ENCODE assay signal across 13 cellular contexts in genomic region chr17:41813699-41814124, GRCh38. TPM values are rescaled to one million over a fixed set of nuclear protein-coding genes. Genes with fewer than 3 reads are reported as not detected.
DNase-seq lines count a peak whose midpoint lies in the region; ATAC-seq, FAIRE-seq and TF ChIP-seq lines count a peak whose summit lies in the region.
"Had no signal": no experiment of that assay in that cellular context is flagged by ENCODE, and none has a peak within 500 bp of the region (broad histone marks: within the 10 kb centered on the region; RNA-seq: fewer than 3 reads in every experiment).

No MANE protein-coding gene starts in this region.

- H3K9me1 ChIP-seq in endothelial cell of umbilical vein (replicated peaks; ENCODE audit: control insufficient read depth, extremely low read depth, insufficient read depth, low read length), result no peaks in the 10 kb centered on the region

- H3K4me2 ChIP-seq in BLaER1 (peak overlapping the region; percentile 98), Loucy (ENCODE audit: low read depth, low read length, poor library complexity, severe bottlenecking) (peak overlapping the region; percentile 99), endothelial cell of umbilical vein (ENCODE audit: insufficient read depth, low read length) (peak overlapping the region; percentile 80), neural progenitor cell (peak overlapping the region; percentile 97)

- peaks cover 9% of the 10 kb centered on the region for H3K27me3 Mint-ChIP-seq in neural progenitor cell (ENCODE audit: insufficient read depth, low read depth)

- no peak overlapping the region for H3K9ac ChIP-seq in BLaER1
- no peak overlapping the region for H3K9ac ChIP-seq in Loucy (ENCODE audit: low read depth, low read length, poor library complexity, severe bottlenecking)
- peak overlapping the region; percentile 5 for H3K9ac ChIP-seq in endothelial cell of umbilical vein (replicated peaks; ENCODE audit: extremely low read depth, insufficient read depth, low read length)
- peak overlapping the region; percentile 72 for H3K9ac ChIP-seq in neural progenitor cell

- ATAC-seq in HG02885 (IDR thresholded peaks at IDR 0.05; ENCODE audit: poor library complexity, unreplicated experiment), result no peak
- ATAC-seq in GM21367 (IDR thresholded peaks at IDR 0.05; ENCODE audit: unreplicated experiment), result no peak

- H3K27ac Mint-ChIP-seq in neural progenitor cell, result peak overlapping the region; percentile 97

- POLR2A ChIA-PET in endothelial cell of umbilical vein (lab: Charles Lee), result interaction anchor here (0.6 kb wide), 1 partner anchor 12 kb away, joined by 4 read pairs; no protein-coding TSS in a partner anchor

- H3K79me2 ChIP-seq in Loucy (ENCODE audit: insufficient read depth, low read length) (peaks cover 11% of the 10 kb centered on the region), endothelial cell of umbilical vein (ENCODE audit: control insufficient read depth, insufficient read depth, low read length) (peaks cover 31% of the 10 kb centered on the region), neural progenitor cell (ENCODE audit: low read depth) (peaks cover 68% of the 10 kb centered on the region)

- H3K9me3 Mint-ChIP-seq in neural progenitor cell, result no peaks in the 10 kb centered on the region

- CTCF ChIA-PET in endothelial cell of umbilical vein (lab: Charles Lee), result interaction anchor here (1.0 kb wide), 2 partner anchors 12 to 51 kb away, joined by 3 to 4 read pairs; partner anchors contain the start of gene KLHL11

- FAIRE-seq in endothelial cell of umbilical vein (lab: Jason Lieb, UNC), result no peak

- H3K36me3 ChIP-seq in BLaER1, result peaks cover 6% of the 10 kb centered on the region; the same call in 1 of the 2 replicates
- no peaks in the 10 kb centered on the region for H3K36me3 ChIP-seq in Loucy (ENCODE audit: insufficient read depth, low read length)
- peaks cover 0 to 7% of the 10 kb centered on the region in 2 experiments for H3K36me3 ChIP-seq in endothelial cell of umbilical vein (ENCODE audit: control insufficient read depth in 2 of 2, extremely low read depth in 1 of 2, insufficient read depth in 2 of 2, low read length in 2 of 2)
- H3K36me3 ChIP-seq in neural progenitor cell, result no peaks in the 10 kb centered on the region

- no peak for TF ChIP-seq POLR2A in endothelial cell of umbilical vein (IDR thresholded peaks at IDR 0.05; ENCODE audit: low read depth, low read length)

- H2AFZ ChIP-seq in Loucy (ENCODE audit: low read length) (no peak overlapping the region), endothelial cell of umbilical vein (ENCODE audit: low read depth, low read length) (no peak overlapping the region), neural progenitor cell (replicated peaks) (no peak overlapping the region)

- peaks cover 24% of the 10 kb centered on the region for H3K36me3 Mint-ChIP-seq in neural progenitor cell

- H3F3A ChIP-seq in Loucy (ENCODE audit: low read depth), result no peaks in the 10 kb centered on the region
- peaks cover 20% of the 10 kb centered on the region for H3F3A ChIP-seq in neural progenitor cell (ENCODE audit: low read depth)

- no peaks in the 10 kb centered on the region for H3K9me2 ChIP-seq in Loucy (replicated peaks; ENCODE audit: low read depth, low read length)

- H4K20me1 ChIP-seq in BLaER1, result no peaks in the 10 kb centered on the region
- H4K20me1 ChIP-seq in Loucy (ENCODE audit: insufficient read depth, low read length, poor library complexity, severe bottlenecking), result no peaks in the 10 kb centered on the region
- no peaks in the 10 kb centered on the region for H4K20me1 ChIP-seq in endothelial cell of umbilical vein (replicated peaks; ENCODE audit: control insufficient read depth, extremely low read depth, insufficient read depth, low read length)
- H4K20me1 ChIP-seq in neural progenitor cell (ENCODE audit: low read depth), result peaks cover 13% of the 10 kb centered on the region

- H3K27me3 ChIP-seq in BLaER1, result no peaks in the 10 kb centered on the region
- H3K27me3 ChIP-seq in Loucy (ENCODE audit: insufficient read depth, low read length, poor library complexity, severe bottlenecking), result no peaks in the 10 kb centered on the region
- H3K27me3 ChIP-seq in endothelial cell of umbilical vein (ENCODE audit: control insufficient read depth in 2 of 2, insufficient read depth in 2 of 2, low read length in 2 of 2), result no peaks in the 10 kb centered on the region
- H3K27me3 ChIP-seq in neural progenitor cell, result no peaks in the 10 kb centered on the region

- H3K4me3 ChIP-seq in BLaER1 (no peak overlapping the region), Loucy (ENCODE audit: low read length, poor library complexity, severe bottlenecking) (peak overlapping the region; percentile 83), endothelial cell of umbilical vein (replicated peaks in 1 of 3; ENCODE audit: insufficient read depth in 1 of 3, low read depth in 1 of 3, low read length in 3 of 3) (peak overlapping the region; percentile 51 to 81 (median 78)), neural progenitor cell (peak overlapping the region; percentile 85)

- H3K4me3 Mint-ChIP-seq in neural progenitor cell, result peak overlapping the region; percentile 95

- BruUV-seq in endothelial cell of umbilical vein (replicated peaks; lab: Mats Ljungman, UMichigan), result no TSS peak

- no peaks in the 10 kb centered on the region for H3K9me3 ChIP-seq in BLaER1
- H3K9me3 ChIP-seq in Loucy (ENCODE audit: insufficient read depth, low read depth, low read length), result no peaks in the 10 kb centered on the region
- H3K9me3 ChIP-seq in endothelial cell of umbilical vein (replicated peaks; ENCODE audit: control insufficient read depth, insufficient read depth, low read length), result no peaks in the 10 kb centered on the region
- H3K9me3 ChIP-seq in neural progenitor cell (ENCODE audit: low read depth), result no peaks in the 10 kb centered on the region

- dilution Hi-C loops in endothelial cell of umbilical vein (cut with MboI; ENCODE audit: extremely low pct_ligation_motif_present, low sequenced_read_pairs), result no loop called here

- TF ChIP-seq CTCF in Loucy (conservative IDR thresholded peaks at IDR 0.05; ENCODE audit: low read length) (no peak), endothelial cell of umbilical vein (IDR thresholded peaks at IDR 0.05; ENCODE audit: extremely low read depth in 1 of 2, insufficient read depth in 1 of 2, low read depth in 1 of 2, low read length in 2 of 2) (no peak), neural progenitor cell (IDR thresholded peaks at IDR 0.05) (no peak)

- H3K27ac ChIP-seq in BLaER1 (no peak overlapping the region), endothelial cell of umbilical vein (ENCODE audit: insufficient read depth, low read depth, low read length) (no peak overlapping the region), neural progenitor cell (no peak overlapping the region)

- H3K4me1 ChIP-seq in BLaER1 (peaks cover 48% of the 10 kb centered on the region), Loucy (ENCODE audit: insufficient read depth, low read length, poor library complexity, severe bottlenecking) (peaks cover 32% of the 10 kb centered on the region), endothelial cell of umbilical vein (ENCODE audit: control insufficient read depth, extremely low read depth, insufficient read depth, low read length) (peaks cover 26% of the 10 kb centered on the region), neural progenitor cell (peaks cover 24% of the 10 kb centered on the region)

- intact Hi-C loops in endothelial cell of umbilical vein (cut with micrococcal nuclease), result loop anchor here (5.0 kb wide), 1 partner anchor 144 kb away; no protein-coding TSS in a partner anchor

- DNase-seq in endothelial cell of umbilical vein (ENCODE audit: low read depth, low spot score) (no peak), neural progenitor cell (ENCODE audit: low spot score) (no peak), KG1 (lab: John Stamatoyannopoulos, UW) (no peak), kidney glomerular epithelial cell (lab: John Stamatoyannopoulos, UW) (no peak)
- DNase-seq: amniotic stem cell; NCI-H2081 treated with DMSO at 0.1 percent for 48 hours; stimulated activated CD4-positive, alpha-beta T cell treated with anti-CD3 and anti-CD28 coated beads, Interleukin-4, amount 100 ng/mL, for 1 hour; T1000 had no signal

- peaks cover 28% of the 10 kb centered on the region for H3K4me1 Mint-ChIP-seq in neural progenitor cell

RNA-seq across cellular contexts. Expression of gene FKBP10, which starts 0.9 kb away (rescaled TPM):
- total RNA-seq in endothelial cell of umbilical vein (163 and 168 TPM in 2 replicates), neural progenitor cell (ENCODE audit: low replicate concordance) (108 and 231 TPM in 2 replicates)
- 377 and 431 TPM in 2 replicates for polyA plus RNA-seq in endothelial cell of umbilical vein
- polyA plus RNA-seq in endothelial cell of umbilical vein (2011; cell fraction: cytosol; rRNA removed), result 210 and 266 TPM in 2 replicates
- polyA plus RNA-seq in endothelial cell of umbilical vein (2011; cell fraction: nucleus; rRNA removed), result 701 and 710 TPM in 2 replicates
- 227 and 335 TPM in 2 replicates for polyA plus RNA-seq in endothelial cell of umbilical vein (2012)
- polyA minus RNA-seq in endothelial cell of umbilical vein, result 162 and 168 TPM in 2 replicates
- polyA minus RNA-seq in endothelial cell of umbilical vein (2011; cell fraction: cytosol; rRNA and poly(A)+ RNA removed), result 86.1 TPM
- 97.3 and 130 TPM in 2 replicates for polyA minus RNA-seq in endothelial cell of umbilical vein (2011; cell fraction: nucleus; rRNA and poly(A)+ RNA removed)

RNA-seq across cellular contexts. Expression of gene P3H4, which starts 2.0 kb away (rescaled TPM):
- total RNA-seq in endothelial cell of umbilical vein, result 37.1 and 39.2 TPM in 2 replicates
- polyA plus RNA-seq in endothelial cell of umbilical vein, result 57.3 and 58.3 TPM in 2 replicates
- polyA plus RNA-seq in endothelial cell of umbilical vein (2011; cell fraction: cytosol; rRNA removed), result 38.0 and 49.5 TPM in 2 replicates
- 18.8 and 20.8 TPM in 2 replicates for polyA plus RNA-seq in endothelial cell of umbilical vein (2011; cell fraction: nucleus; rRNA removed)
- 30.9 and 49.7 TPM in 2 replicates for polyA plus RNA-seq in endothelial cell of umbilical vein (2012)
- polyA minus RNA-seq in endothelial cell of umbilical vein, result 23.4 and 31.7 TPM in 2 replicates
- 31.0 TPM for polyA minus RNA-seq in endothelial cell of umbilical vein (2011; cell fraction: cytosol; rRNA and poly(A)+ RNA removed)
- 12.2 and 12.6 TPM in 2 replicates for polyA minus RNA-seq in endothelial cell of umbilical vein (2011; cell fraction: nucleus; rRNA and poly(A)+ RNA removed)
- 18.7 and 48.5 TPM in 2 replicates for total RNA-seq in neural progenitor cell (ENCODE audit: low replicate concordance)

RNA-seq across cellular contexts. Expression of gene NT5C3B, which starts 22.3 kb away (rescaled TPM):
- total RNA-seq in endothelial cell of umbilical vein (57.4 and 67.3 TPM in 2 replicates), neural progenitor cell (ENCODE audit: low replicate concordance) (99.5 and 106 TPM in 2 replicates)
- polyA plus RNA-seq in endothelial cell of umbilical vein, result 75.5 and 92.5 TPM in 2 replicates
- polyA plus RNA-seq in endothelial cell of umbilical vein (2011; cell fraction: cytosol; rRNA removed), result 80.0 and 90.6 TPM in 2 replicates
- polyA plus RNA-seq in endothelial cell of umbilical vein (2011; cell fraction: nucleus; rRNA removed), result 84.8 and 107 TPM in 2 replicates
- 89.8 and 107 TPM in 2 replicates for polyA plus RNA-seq in endothelial cell of umbilical vein (2012)
- 53.4 and 54.1 TPM in 2 replicates for polyA minus RNA-seq in endothelial cell of umbilical vein
- polyA minus RNA-seq in endothelial cell of umbilical vein (2011; cell fraction: cytosol; rRNA and poly(A)+ RNA removed), result 23.6 TPM
- polyA minus RNA-seq in endothelial cell of umbilical vein (2011; cell fraction: nucleus; rRNA and poly(A)+ RNA removed), result 23.1 and 30.6 TPM in 2 replicates

RNA-seq across cellular contexts. Expression of gene KLHL10, which starts 23.9 kb away (rescaled TPM):
- total RNA-seq in endothelial cell of umbilical vein (not detected in 2 replicates), neural progenitor cell (ENCODE audit: low replicate concordance) (0.65 TPM in 1 of 2 replicates, not detected in the other)
- 0.10 TPM in 1 of 2 replicates, not detected in the other for polyA plus RNA-seq in endothelial cell of umbilical vein
- polyA plus RNA-seq in endothelial cell of umbilical vein (2011; cell fraction: cytosol; rRNA removed), result 0.03 and 0.04 TPM in 2 replicates
- polyA plus RNA-seq in endothelial cell of umbilical vein (2011; cell fraction: nucleus; rRNA removed), result 0.29 TPM in 1 of 2 replicates, not detected in the other
- not detected in 2 replicates for polyA plus RNA-seq in endothelial cell of umbilical vein (2012)
- polyA minus RNA-seq in endothelial cell of umbilical vein, result 0.12 TPM in 1 of 2 replicates, not detected in the other
- not detected for polyA minus RNA-seq in endothelial cell of umbilical vein (2011; cell fraction: cytosol; rRNA and poly(A)+ RNA removed)
- not detected in 2 replicates for polyA minus RNA-seq in endothelial cell of umbilical vein (2011; cell fraction: nucleus; rRNA and poly(A)+ RNA removed)
- total RNA-seq: G401 had no signal

RNA-seq across cellular contexts. Expression of gene JUP, which starts 27.2 kb away (rescaled TPM):
- 170 and 171 TPM in 2 replicates for total RNA-seq in endothelial cell of umbilical vein
- 98.0 and 100 TPM in 2 replicates for polyA plus RNA-seq in endothelial cell of umbilical vein
- 72.7 and 86.1 TPM in 2 replicates for polyA plus RNA-seq in endothelial cell of umbilical vein (2011; cell fraction: cytosol; rRNA removed)
- 60.0 and 77.0 TPM in 2 replicates for polyA plus RNA-seq in endothelial cell of umbilical vein (2011; cell fraction: nucleus; rRNA removed)
- polyA plus RNA-seq in endothelial cell of umbilical vein (2012), result 69.4 and 88.4 TPM in 2 replicates
- 69.0 and 85.2 TPM in 2 replicates for polyA minus RNA-seq in endothelial cell of umbilical vein
- 66.7 TPM for polyA minus RNA-seq in endothelial cell of umbilical vein (2011; cell fraction: cytosol; rRNA and poly(A)+ RNA removed)
- polyA minus RNA-seq in endothelial cell of umbilical vein (2011; cell fraction: nucleus; rRNA and poly(A)+ RNA removed), result 51.8 and 89.1 TPM in 2 replicates
- total RNA-seq in neural progenitor cell (ENCODE audit: low replicate concordance), result 28.5 and 91.8 TPM in 2 replicates

Comparison
In these comparisons a context has a peak if more than half of its experiments do, and no peak if none do; other contexts are left out.
1. H3K9ac ChIP-seq: peak in endothelial cell of umbilical vein (single experiment) and neural progenitor cell (single experiment); none in BLaER1 (single experiment) and Loucy (single experiment).
2. Peak in every context shown above with its lines, with median percentiles within 50 percentile points of each other: H3K4me2 ChIP-seq.